ENCODE assay signal across 16 cellular contexts in genomic region chr7:68148440-68148839, GRCh38.
DNase-seq lines count a peak whose midpoint lies in the region; FAIRE-seq and TF ChIP-seq lines count a peak whose summit lies in the region.
"Had no signal": no experiment of that assay in that cellular context is flagged by ENCODE, and none has a peak within 500 bp of the region (broad histone marks: within the 10 kb centered on the region; RNA-seq: fewer than 3 reads in every experiment).

No MANE protein-coding gene starts in this region.

- H3K9me3 ChIP-seq in esophagus muscularis mucosa: peaks cover 0 to 15% (median 11%) of the 10 kb centered on the region in 4 donors
- no peaks in the 10 kb centered on the region for H3K9me3 ChIP-seq in testis

- DNase-seq in DMS79 treated with DMSO at 0.1 percent for 48 hours (lab: John Stamatoyannopoulos, UW): peak; percentile 69
- peak; percentile 70 for DNase-seq in NCI-H1436 (lab: John Stamatoyannopoulos, UW)
- peak; percentile 30 for DNase-seq in NCI-H2196 (lab: John Stamatoyannopoulos, UW; ENCODE audit: unreplicated experiment)
- DNase-seq in esophagus muscularis mucosa (ENCODE audit: extremely low spot score): peak; percentile 17
- DNase-seq in kidney glomerular epithelial cell (lab: John Stamatoyannopoulos, UW): no peak
- DNase-seq in testis: no peak
- no peak for DNase-seq in urothelium cell line (ENCODE audit: low spot score)
- DNase-seq: ACHN, AML-193, DMS 273 treated with DMSO at 0.1 percent for 48 hours, NCI-H1694 treated with DMSO at 0.1 percent for 48 hours, NCI-H446 treated with DMSO at 0.1 percent for 48 hours, Right ventricle myocardium superior had no signal

- TF ChIP-seq CTCF in esophagus muscularis mucosa (IDR thresholded peaks at IDR 0.05): no peak
- no peak for TF ChIP-seq CTCF in testis (IDR thresholded peaks at IDR 0.05)

- FAIRE-seq in urothelium cell line (lab: Jason Lieb, UNC): no peak
- FAIRE-seq: H54, RCC 7860 had no signal

- no peaks in the 10 kb centered on the region for H3K4me1 ChIP-seq in esophagus muscularis mucosa
- no peaks in the 10 kb centered on the region for H3K4me1 ChIP-seq in testis

- H3K27me3 ChIP-seq in esophagus muscularis mucosa: no peaks in the 10 kb centered on the region
- no peaks in the 10 kb centered on the region for H3K27me3 ChIP-seq in testis

- TF ChIP-seq POLR2A in esophagus muscularis mucosa (IDR thresholded peaks at IDR 0.05; ENCODE audit: low read depth) (no peak), testis (IDR thresholded peaks at IDR 0.05) (no peak)

- no peaks in the 10 kb centered on the region for H3K36me3 ChIP-seq in esophagus muscularis mucosa
- no peaks in the 10 kb centered on the region for H3K36me3 ChIP-seq in testis (ENCODE audit: low read depth, missing control alignments)

- no peak for TF ChIP-seq EP300 in esophagus muscularis mucosa (IDR thresholded peaks at IDR 0.05)

- WGBS in esophagus muscularis mucosa: 89% methylated on average over 2 of the region's 2 CpGs
- 59 to 71% methylated on average over 2 of the region's 2 CpGs for WGBS in testis, 2 donors

- no peak overlapping the region for H3K27ac ChIP-seq in esophagus muscularis mucosa (replicated peaks in 1 of 4)
- H3K27ac ChIP-seq in testis: no peak overlapping the region
- H3K27ac ChIP-seq: SK-N-MC had no signal

- H3K4me3 ChIP-seq in esophagus muscularis mucosa (no peak overlapping the region), testis (no peak overlapping the region)
- H3K4me3 ChIP-seq: SK-N-MC had no signal

- intact Hi-C loops in esophagus muscularis mucosa (cut with DNase I) (no loop called here), testis (cut with DNase I; ENCODE audit: low total_unique reads) (no loop called here)

Comparison
In these comparisons a context has a peak if more than half of its experiments do, and no peak if none do; other contexts are left out.
1. DNase-seq: peak in DMS79 treated with DMSO at 0.1 percent for 48 hours (single experiment), NCI-H1436 (single experiment), NCI-H2196 (single experiment) and esophagus muscularis mucosa (single experiment); none in kidney glomerular epithelial cell (single experiment), testis (single experiment) and urothelium cell line (single experiment).